ENCODE assay signal across 12 cellular contexts in the genomic region with DNA sequence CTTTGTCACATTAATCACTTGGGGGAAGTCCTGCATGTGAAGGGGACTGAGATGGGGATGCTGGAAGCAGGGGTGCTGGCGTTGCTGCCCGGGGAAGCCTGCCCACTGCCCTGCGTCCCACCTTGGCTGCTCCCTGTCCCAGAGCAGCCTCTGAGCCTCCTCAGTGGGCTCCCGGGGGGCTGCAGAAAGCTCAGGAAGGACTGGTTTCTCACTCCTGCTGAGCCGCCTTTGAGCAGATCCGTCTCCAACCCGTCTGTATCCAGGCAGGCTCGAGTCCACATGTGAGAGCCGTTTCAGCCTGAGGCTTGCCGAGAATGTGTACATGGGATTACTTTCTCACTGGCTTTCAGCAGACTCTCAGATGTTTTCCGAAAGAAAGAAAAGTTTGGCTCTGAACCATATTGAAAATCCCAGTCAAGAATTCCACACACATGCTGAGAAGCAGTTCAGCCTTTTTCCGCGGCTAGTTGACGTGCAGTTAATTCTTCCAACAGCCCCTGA.
DNase-seq lines count a peak whose midpoint lies in the region; ATAC-seq and TF ChIP-seq lines count a peak whose summit lies in the region.
"Had no signal": no experiment of that assay in that cellular context is flagged by ENCODE, and none has a peak within 500 bp of the region (broad histone marks: within the 10 kb centered on the region; RNA-seq: fewer than 3 reads in every experiment).

No MANE protein-coding gene starts in this region.

- H3K4me3 ChIP-seq in AG04449 (ENCODE audit: low read depth, low read length) = peak overlapping the region; percentile 27
- peak overlapping the region; percentile 22 for H3K4me3 ChIP-seq in fibroblast of villous mesenchyme (ENCODE audit: low read depth, low read length)
- H3K4me3 ChIP-seq in neuronal stem cell (ENCODE audit: low read length in 2 of 2) = no peak overlapping the region
- no peak overlapping the region for H3K4me3 ChIP-seq in right lobe of liver
- H3K4me3 ChIP-seq: body of pancreas, gastrocnemius medialis had no signal

- H3K36me3 ChIP-seq in neuronal stem cell (replicated peaks in 1 of 2; ENCODE audit: control insufficient read depth in 2 of 2, insufficient read depth in 2 of 2, low read length in 2 of 2) = no peaks in the 10 kb centered on the region
- H3K36me3 ChIP-seq in right lobe of liver = no peaks in the 10 kb centered on the region
- H3K36me3 ChIP-seq: gastrocnemius medialis had no signal

- H3K4me1 ChIP-seq in neuronal stem cell (ENCODE audit: control insufficient read depth in 2 of 2, insufficient read depth in 1 of 2, low read depth in 1 of 2, low read length in 2 of 2) (peaks cover 8 to 23% of the 10 kb centered on the region in 2 donors), right lobe of liver (no peaks in the 10 kb centered on the region)
- H3K4me1 ChIP-seq: body of pancreas, gastrocnemius medialis had no signal

- no peak overlapping the region for H3K4me2 ChIP-seq in neuronal stem cell (ENCODE audit: insufficient read depth, low read length, poor library complexity, severe bottlenecking)

- H3K4ac ChIP-seq in neuronal stem cell (ENCODE audit: low read length) = peak overlapping the region; percentile 58

- H3K9me3 ChIP-seq in neuronal stem cell (replicated peaks in 1 of 2; ENCODE audit: control insufficient read depth in 2 of 2, insufficient read depth in 1 of 2, low read depth in 1 of 2, low read length in 2 of 2) = peaks cover 0 to 3% of the 10 kb centered on the region in 2 donors
- no peaks in the 10 kb centered on the region for H3K9me3 ChIP-seq in right lobe of liver
- H3K9me3 ChIP-seq: body of pancreas, gastrocnemius medialis had no signal

- no peak for TF ChIP-seq CTCF in AG04449 (IDR thresholded peaks at IDR 0.05; ENCODE audit: insufficient read depth, low read length, missing control alignments)
- TF ChIP-seq CTCF in fibroblast of villous mesenchyme (IDR thresholded peaks at IDR 0.05; ENCODE audit: insufficient read depth, low read depth, low read length) = no peak
- no peak for TF ChIP-seq CTCF in right lobe of liver (IDR thresholded peaks at IDR 0.05)

- H2BK12ac ChIP-seq in neuronal stem cell (ENCODE audit: low read length) = peak overlapping the region; percentile 93

- H3K9ac ChIP-seq in neuronal stem cell (ENCODE audit: low read depth, low read length, poor library complexity) = no peak overlapping the region

- TF ChIP-seq POLR2A in right lobe of liver (IDR thresholded peaks at IDR 0.05) = no peak

- CTCF ChIA-PET in AG04449 (lab: Yijun Ruan, JAX) = no interaction called here

- H2BK120ac ChIP-seq in neuronal stem cell (ENCODE audit: low read depth, low read length) = no peak overlapping the region

- peak; percentile 58 for DNase-seq in AG04449 (ENCODE audit: low read depth, low spot score)
- peak; percentile 75 for DNase-seq in amniotic epithelial cell (ENCODE audit: low read depth)
- DNase-seq in fibroblast of villous mesenchyme (ENCODE audit: low read depth) = peak; percentile 86
- no peak for DNase-seq in neuronal stem cell (ENCODE audit: low spot score)
- DNase-seq in stimulated activated CD8-positive, alpha-beta memory T cell treated with anti-CD3 and anti-CD28 coated beads, Interleukin-4, amount 100 ng/mL, for 48 hours = no peak
- DNase-seq in NCI-H187 (lab: John Stamatoyannopoulos, UW) = no peak
- DNase-seq in right lobe of liver = no peak
- DNase-seq: body of pancreas, gastrocnemius medialis, GDM1, KBM-7 had no signal

- POLR2A ChIA-PET in AG04449 (lab: Yijun Ruan, JAX) = interaction anchor here (0.7 kb wide), 1 partner anchor 94 kb away, joined by 3 read pairs; no protein-coding TSS in a partner anchor

- H2AFZ ChIP-seq in neuronal stem cell (ENCODE audit: low read length) = no peak overlapping the region

- H3K27ac ChIP-seq in neuronal stem cell (replicated peaks; ENCODE audit: low read length) (no peak overlapping the region), right lobe of liver (no peak overlapping the region)
- H3K27ac ChIP-seq: body of pancreas, gastrocnemius medialis had no signal

- peak overlapping the region; percentile 88 for H2BK5ac ChIP-seq in neuronal stem cell (ENCODE audit: low read length)

- H4K91ac ChIP-seq in neuronal stem cell (ENCODE audit: low read depth, low read length, poor library complexity) = peak overlapping the region; percentile 59

- H3K18ac ChIP-seq in neuronal stem cell (ENCODE audit: low read length) = peak overlapping the region; percentile 90

- H4K8ac ChIP-seq in neuronal stem cell (ENCODE audit: low read depth, low read length) = peak overlapping the region; percentile 66

- no peak overlapping the region for H3K14ac ChIP-seq in neuronal stem cell (ENCODE audit: low read length)

- ATAC-seq in GM18867 (IDR thresholded peaks at IDR 0.05; ENCODE audit: unreplicated experiment) = no peak
- ATAC-seq in right lobe of liver = no peak
- ATAC-seq: gastrocnemius medialis had no signal

- intact Hi-C loops in right lobe of liver (cut with DNase I) = no loop called here

- no CpG with 5 or more reads among the region's 14 CpGs for WGBS in neuronal stem cell (ENCODE audit: extremely low coverage in 2 of 2, insufficient read length in 2 of 2, insufficient replicate concordance in 1 of 2), 2 donors
- WGBS in right lobe of liver (ENCODE audit: insufficient coverage, low coverage, low lambda C conversion rate, missing lambda C conversion rate) = 48% methylated on average over 8 of the region's 14 CpGs

- peak overlapping the region; percentile 68 for H3K23ac ChIP-seq in neuronal stem cell (ENCODE audit: low read depth, low read length, poor library complexity)

- peaks cover 1% of the 10 kb centered on the region for H3K79me1 ChIP-seq in neuronal stem cell (ENCODE audit: low read depth, low read length)

- H2AK5ac ChIP-seq in neuronal stem cell (ENCODE audit: low read depth, low read length) = peak overlapping the region; percentile 91

- H2BK15ac ChIP-seq in neuronal stem cell (ENCODE audit: low read length) = peak overlapping the region; percentile 45

- H3K27me3 ChIP-seq in neuronal stem cell (ENCODE audit: control insufficient read depth in 3 of 3, insufficient read depth in 3 of 3, low read depth in 1 of 3, low read length in 3 of 3) (no peaks in the 10 kb centered on the region), right lobe of liver (no peaks in the 10 kb centered on the region)
- H3K27me3 ChIP-seq: body of pancreas had no signal

Comparison
In these comparisons a context has a peak if more than half of its experiments do, and no peak if none do; other contexts are left out.
1. DNase-seq: peak in AG04449 (single experiment), amniotic epithelial cell (single experiment) and fibroblast of villous mesenchyme (single experiment); none in neuronal stem cell (single experiment), stimulated activated CD8-positive, alpha-beta memory T cell treated with anti-CD3 and anti-CD28 coated beads, Interleukin-4, amount 100 ng/mL, for 48 hours (single experiment), NCI-H187 (0 of 2) and right lobe of liver (0 of 3).
2. H3K4me3 ChIP-seq: peak in AG04449 (single experiment) and fibroblast of villous mesenchyme (single experiment); none in neuronal stem cell (0 of 2) and right lobe of liver (0 of 3).